14 cellular contexts compared by ENCODE assay signal in genomic region chr2:239776441-239777033, GRCh38.
"Had no signal": no experiment of that assay in that cellular context is flagged by ENCODE, and none has a peak within 500 bp of the region (broad histone marks: within the 10 kb centered on the region; RNA-seq: fewer than 3 reads in every experiment).

No MANE protein-coding gene starts in this region.

- H3K27ac Mint-ChIP-seq: activated CD8-positive, alpha-beta T cell treated with anti-CD3 and anti-CD28 coated beads for 36 hours; activated naive CD4-positive, alpha-beta T cell treated with anti-CD3 and anti-CD28 coated beads, Interleukin-2, amount 50 U/mL, for 72 hours; immature natural killer cell; naive thymus-derived CD4-positive, alpha-beta T cell; stimulated activated memory B cell treated with anti-CD40 and anti-IgM and Interleukin-4, amounts not matched to agents 10 μg/mL and 1 μg/mL and 100 μg/mL, for 72 hours had no signal

- H3K79me2 ChIP-seq: parathyroid adenoma had no signal

- H3K4me1 Mint-ChIP-seq: immature natural killer cell; naive thymus-derived CD4-positive, alpha-beta T cell; stimulated activated memory B cell treated with anti-CD40 and anti-IgM and Interleukin-4, amounts not matched to agents 10 μg/mL and 1 μg/mL and 100 μg/mL, for 72 hours had no signal

- H3K27ac ChIP-seq: colonic mucosa, parathyroid adenoma, tibial nerve, WERI-Rb-1 had no signal

- H3K9ac ChIP-seq: parathyroid adenoma had no signal

- H3K27me3 Mint-ChIP-seq: activated CD8-positive, alpha-beta T cell treated with anti-CD3 and anti-CD28 coated beads for 36 hours had no signal

- DNase-seq: activated CD8-positive, alpha-beta T cell treated with anti-CD3 and anti-CD28 coated beads for 36 hours; colonic mucosa; effector memory CD4-positive, alpha-beta T cell; foreskin melanocyte; immature natural killer cell; mucosa of descending colon; SIG-M5; stimulated activated CD4-positive, alpha-beta T cell treated with anti-CD3 and anti-CD28 coated beads, Interleukin-2, amount 100 ng/mL, for 48 hours; WERI-Rb-1 had no signal

- H3K4me3 Mint-ChIP-seq: activated CD8-positive, alpha-beta T cell treated with anti-CD3 and anti-CD28 coated beads for 36 hours; immature natural killer cell; naive thymus-derived CD4-positive, alpha-beta T cell; stimulated activated memory B cell treated with anti-CD40 and anti-IgM and Interleukin-4, amounts not matched to agents 10 μg/mL and 1 μg/mL and 100 μg/mL, for 72 hours had no signal

- H3K4me3 ChIP-seq: colonic mucosa, mucosa of descending colon, tibial nerve had no signal

- ATAC-seq: activated CD8-positive, alpha-beta T cell treated with anti-CD3 and anti-CD28 coated beads for 36 hours; activated naive CD4-positive, alpha-beta T cell treated with anti-CD3 and anti-CD28 coated beads, Interleukin-2, amount 50 U/mL, for 72 hours; mucosa of descending colon; naive thymus-derived CD4-positive, alpha-beta T cell; stimulated activated memory B cell treated with anti-CD40 and anti-IgM and Interleukin-4, amounts not matched to agents 10 μg/mL and 1 μg/mL and 100 μg/mL, for 72 hours had no signal

- H3K4me1 ChIP-seq: colonic mucosa, parathyroid adenoma had no signal

- H2AFZ ChIP-seq: parathyroid adenoma had no signal

- H3K36me3 ChIP-seq: colonic mucosa, tibial nerve, WERI-Rb-1 had no signal

- H3K9me3 ChIP-seq: colonic mucosa had no signal

- H3K27me3 ChIP-seq: colonic mucosa had no signal

- H3K36me3 Mint-ChIP-seq: activated naive CD4-positive, alpha-beta T cell treated with anti-CD3 and anti-CD28 coated beads, Interleukin-2, amount 50 U/mL, for 72 hours; stimulated activated memory B cell treated with anti-CD40 and anti-IgM and Interleukin-4, amounts not matched to agents 10 μg/mL and 1 μg/mL and 100 μg/mL, for 72 hours had no signal
